1 cellular context compared by ENCODE assay signal in genomic region chr1:11771481-11772043, GRCh38.
TF ChIP-seq lines count a peak whose summit lies in the region.

No MANE protein-coding gene starts in this region.

TF ChIP-seq in HepG2, 621 proteins besides CTCF, POLR2A, EP300 and RAD21 (continued from another document):
- TF ChIP-seq KIAA2018 (CRISPR knock-in tag; IDR thresholded peaks at IDR 0.05; ENCODE audit: borderline replicate concordance) (no peak), FIP1L1 (IDR thresholded peaks at IDR 0.05; ENCODE audit: borderline replicate concordance, insufficient read depth, low read depth, low read length) (no peak), SRSF9 (IDR thresholded peaks at IDR 0.05; ENCODE audit: borderline replicate concordance, insufficient read depth, low read depth, low read length, poor library complexity, severe bottlenecking) (no peak)
- TF ChIP-seq, protein P1, sequence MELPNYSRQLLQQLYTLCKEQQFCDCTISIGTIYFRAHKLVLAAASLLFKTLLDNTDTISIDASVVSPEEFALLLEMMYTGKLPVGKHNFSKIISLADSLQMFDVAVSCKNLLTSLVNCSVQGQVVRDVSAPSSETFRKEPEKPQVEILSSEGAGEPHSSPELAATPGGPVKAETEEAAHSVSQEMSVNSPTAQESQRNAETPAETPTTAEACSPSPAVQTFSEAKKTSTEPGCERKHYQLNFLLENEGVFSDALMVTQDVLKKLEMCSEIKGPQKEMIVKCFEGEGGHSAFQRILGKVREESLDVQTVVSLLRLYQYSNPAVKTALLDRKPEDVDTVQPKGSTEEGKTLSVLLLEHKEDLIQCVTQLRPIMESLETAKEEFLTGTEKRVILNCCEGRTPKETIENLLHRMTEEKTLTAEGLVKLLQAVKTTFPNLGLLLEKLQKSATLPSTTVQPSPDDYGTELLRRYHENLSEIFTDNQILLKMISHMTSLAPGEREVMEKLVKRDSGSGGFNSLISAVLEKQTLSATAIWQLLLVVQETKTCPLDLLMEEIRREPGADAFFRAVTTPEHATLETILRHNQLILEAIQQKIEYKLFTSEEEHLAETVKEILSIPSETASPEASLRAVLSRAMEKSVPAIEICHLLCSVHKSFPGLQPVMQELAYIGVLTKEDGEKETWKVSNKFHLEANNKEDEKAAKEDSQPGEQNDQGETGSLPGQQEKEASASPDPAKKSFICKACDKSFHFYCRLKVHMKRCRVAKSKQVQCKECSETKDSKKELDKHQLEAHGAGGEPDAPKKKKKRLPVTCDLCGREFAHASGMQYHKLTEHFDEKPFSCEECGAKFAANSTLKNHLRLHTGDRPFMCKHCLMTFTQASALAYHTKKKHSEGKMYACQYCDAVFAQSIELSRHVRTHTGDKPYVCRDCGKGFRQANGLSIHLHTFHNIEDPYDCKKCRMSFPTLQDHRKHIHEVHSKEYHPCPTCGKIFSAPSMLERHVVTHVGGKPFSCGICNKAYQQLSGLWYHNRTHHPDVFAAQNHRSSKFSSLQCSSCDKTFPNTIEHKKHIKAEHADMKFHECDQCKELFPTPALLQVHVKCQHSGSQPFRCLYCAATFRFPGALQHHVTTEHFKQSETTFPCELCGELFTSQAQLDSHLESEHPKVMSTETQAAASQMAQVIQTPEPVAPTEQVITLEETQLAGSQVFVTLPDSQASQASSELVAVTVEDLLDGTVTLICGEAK (IDR thresholded peaks at IDR 0.05), result no peak
- TF ChIP-seq, protein P1 (CRISPR knock-in tag; IDR thresholded peaks at IDR 0.05), result no peak
